In genomic region chr12:115149279-115149678, GRCh38 we compare ENCODE assay signal across 16 cellular contexts.
"Had no signal": no experiment of that assay in that cellular context is flagged by ENCODE, and none has a peak within 500 bp of the region (broad histone marks: within the 10 kb centered on the region; RNA-seq: fewer than 3 reads in every experiment).

No MANE protein-coding gene starts in this region.

- ATAC-seq: activated CD4-positive, alpha-beta T cell treated with anti-CD3 and anti-CD28 coated beads for 36 hours; esophagus mucosa; left colon; lower lobe of right lung; sciatic nerve; upper lobe of right lung had no signal

- H3K36me3 ChIP-seq: lower lobe of right lung, spleen, stomach, upper lobe of right lung, WERI-Rb-1 had no signal

- H3K4me3 ChIP-seq: lower lobe of right lung, spleen, stomach, testis, upper lobe of right lung had no signal

- DNase-seq: activated CD4-positive, alpha-beta memory T cell treated with anti-CD3 and anti-CD28 coated beads, Interleukin-2, amount 10 ng/mL, durations not matched to agents 7 days and 5 days; activated CD4-positive, alpha-beta T cell treated with anti-CD3 and anti-CD28 coated beads for 36 hours; activated effector memory CD4-positive, alpha-beta T cell treated with Interleukin-2 at 50 U/mL for 16 hours; activated naive CD4-positive, alpha-beta T cell treated with anti-CD3 and anti-CD28 coated beads, Interleukin-2, amount 50 U/mL, for 16 hours; activated T-cell treated with anti-CD3 and anti-CD28 coated beads, Interleukin-2, amount 50 U/mL, for 24 hours; foreskin melanocyte; head of caudate nucleus; left colon; lower lobe of right lung; spleen; stomach; upper lobe of right lung; WERI-Rb-1 had no signal

- H3K9me3 ChIP-seq: lower lobe of right lung, stomach, testis, upper lobe of right lung had no signal

- H3K27me3 ChIP-seq: spleen, stomach, testis, upper lobe of right lung had no signal

- H3K4me1 ChIP-seq: lower lobe of right lung, spleen, stomach, testis, upper lobe of right lung had no signal

- H3K27ac ChIP-seq: lower lobe of right lung, spleen, testis, upper lobe of right lung, WERI-Rb-1 had no signal
